Comparison of ENCODE assay signal across 10 cellular contexts in genomic region chr4:164700471-164700870, GRCh38. TPM values are rescaled to one million over a fixed set of nuclear protein-coding genes. Genes with fewer than 3 reads are reported as not detected.
DNase-seq lines count a peak whose midpoint lies in the region; ATAC-seq and TF ChIP-seq lines count a peak whose summit lies in the region.
"Had no signal": no experiment of that assay in that cellular context is flagged by ENCODE, and none has a peak within 500 bp of the region (broad histone marks: within the 10 kb centered on the region; RNA-seq: fewer than 3 reads in every experiment).

No MANE protein-coding gene starts in this region.

- H3K4me1 ChIP-seq in foreskin keratinocyte = no peaks in the 10 kb centered on the region

- no peaks in the 10 kb centered on the region for H3K36me3 Mint-ChIP-seq in activated CD4-positive, alpha-beta memory T cell treated with anti-CD3 and anti-CD28 coated beads for 36 hours

- no peak overlapping the region for H3K27ac ChIP-seq in foreskin keratinocyte

- H3K27me3 Mint-ChIP-seq in activated CD4-positive, alpha-beta memory T cell treated with anti-CD3 and anti-CD28 coated beads for 36 hours = peaks cover 6% of the 10 kb centered on the region

- no peak overlapping the region for H3K4me3 ChIP-seq in GM12875 (ENCODE audit: low read depth, low read length)

- no peaks in the 10 kb centered on the region for H3K4me1 Mint-ChIP-seq in activated CD4-positive, alpha-beta memory T cell treated with anti-CD3 and anti-CD28 coated beads for 36 hours (ENCODE audit: low read depth)
- H3K4me1 Mint-ChIP-seq: stimulated activated naive CD8-positive, alpha-beta T cell treated with anti-CD3 and anti-CD28 coated beads, Interleukin-15, amount 100 ng/mL, for 72 hours had no signal

- H3K4me3 Mint-ChIP-seq in activated CD4-positive, alpha-beta memory T cell treated with anti-CD3 and anti-CD28 coated beads for 36 hours = no peak overlapping the region
- H3K4me3 Mint-ChIP-seq: stimulated activated naive CD8-positive, alpha-beta T cell treated with anti-CD3 and anti-CD28 coated beads, Interleukin-15, amount 100 ng/mL, for 72 hours had no signal

- H3K27ac Mint-ChIP-seq in activated CD4-positive, alpha-beta memory T cell treated with anti-CD3 and anti-CD28 coated beads for 36 hours = no peak overlapping the region
- H3K27ac Mint-ChIP-seq: stimulated activated naive CD8-positive, alpha-beta T cell treated with anti-CD3 and anti-CD28 coated beads, Interleukin-15, amount 100 ng/mL, for 72 hours had no signal

- peak; percentile 8 for DNase-seq in Ammon's horn (ENCODE audit: low spot score)
- DNase-seq in NCI-H69 (lab: John Stamatoyannopoulos, UW) = peak; percentile 18
- DNase-seq in foreskin keratinocyte = no peak
- DNase-seq in activated CD4-positive, alpha-beta memory T cell treated with anti-CD3 and anti-CD28 coated beads for 36 hours = no peak
- DNase-seq in stimulated activated CD4-positive, alpha-beta T cell treated with anti-CD3 and anti-CD28 coated beads, Interleukin-4, amount 100 ng/mL, for 1 hour = no peak
- no peak for DNase-seq in stimulated activated naive CD8-positive, alpha-beta T cell treated with anti-CD3 and anti-CD28 coated beads, Interleukin-15, Interleukin-2, amounts not matched to agents 100 U/mL and 50 U/mL, for 24 hours
- DNase-seq in central memory CD4-positive, alpha-beta T cell = no peak
- DNase-seq: IMR-90 had no signal

- CTCF ChIA-PET in activated CD4-positive, alpha-beta memory T cell treated with anti-CD3 and anti-CD28 coated beads for 36 hours (lab: Charles Lee) = interaction anchor here (1.2 kb wide), 1 partner anchor 30 kb away, joined by 3 read pairs; no protein-coding TSS in a partner anchor

- no peak for ATAC-seq in foreskin keratinocyte
- ATAC-seq in stimulated activated naive CD8-positive, alpha-beta T cell treated with anti-CD3 and anti-CD28 coated beads, Interleukin-15, Interleukin-2, amounts not matched to agents 100 U/mL and 50 U/mL, for 24 hours = no peak
- ATAC-seq: stimulated activated naive CD8-positive, alpha-beta T cell treated with anti-CD3 and anti-CD28 coated beads, Interleukin-15, amount 100 ng/mL, for 72 hours had no signal

- POLR2A ChIA-PET in activated CD4-positive, alpha-beta memory T cell treated with anti-CD3 and anti-CD28 coated beads for 36 hours (lab: Charles Lee) = no interaction called here

- no peaks in the 10 kb centered on the region for H3K9me3 Mint-ChIP-seq in activated CD4-positive, alpha-beta memory T cell treated with anti-CD3 and anti-CD28 coated beads for 36 hours
- H3K9me3 Mint-ChIP-seq: stimulated activated naive CD8-positive, alpha-beta T cell treated with anti-CD3 and anti-CD28 coated beads, Interleukin-15, amount 100 ng/mL, for 72 hours had no signal

- H3K27me3 ChIP-seq in foreskin keratinocyte = no peaks in the 10 kb centered on the region

- intact Hi-C loops in activated CD4-positive, alpha-beta memory T cell treated with anti-CD3 and anti-CD28 coated beads for 36 hours (cut with micrococcal nuclease) = no loop called here

- TF ChIP-seq CTCF in GM12875 (IDR thresholded peaks at IDR 0.05; ENCODE audit: borderline replicate concordance, insufficient read depth, low read depth, low read length) = peak; percentile 50; the same call in 1 of the 2 replicates
- TF ChIP-seq CTCF in foreskin keratinocyte (conservative IDR thresholded peaks at IDR 0.05) = peak; percentile 32

RNA-seq across cellular contexts. Expression of gene SMIM31, which starts 53.5 kb away (rescaled TPM):
- not detected in 2 replicates for total RNA-seq in foreskin keratinocyte
- not detected in 2 replicates for polyA plus RNA-seq in foreskin keratinocyte
- total RNA-seq in activated CD4-positive, alpha-beta memory T cell treated with anti-CD3 and anti-CD28 coated beads for 36 hours = not detected
- total RNA-seq: IMR-90 had no signal
- polyA plus RNA-seq: IMR-90 had no signal

Comparison
In these comparisons a context has a peak if more than half of its experiments do, and no peak if none do; other contexts are left out.
1. DNase-seq: peak in Ammon's horn (single experiment) and NCI-H69 (single experiment); none in foreskin keratinocyte (0 of 2), activated CD4-positive, alpha-beta memory T cell treated with anti-CD3 and anti-CD28 coated beads for 36 hours (single experiment), stimulated activated CD4-positive, alpha-beta T cell treated with anti-CD3 and anti-CD28 coated beads, Interleukin-4, amount 100 ng/mL, for 1 hour (single experiment), stimulated activated naive CD8-positive, alpha-beta T cell treated with anti-CD3 and anti-CD28 coated beads, Interleukin-15, Interleukin-2, amounts not matched to agents 100 U/mL and 50 U/mL, for 24 hours (single experiment) and central memory CD4-positive, alpha-beta T cell (single experiment).